10 cellular contexts compared by ENCODE assay signal in genomic region chr2:157414050-157414449, GRCh38. TPM values are rescaled to one million over a fixed set of nuclear protein-coding genes. Genes with fewer than 3 reads are reported as not detected.
DNase-seq lines count a peak whose midpoint lies in the region; ATAC-seq and TF ChIP-seq lines count a peak whose summit lies in the region.
"Had no signal": no experiment of that assay in that cellular context is flagged by ENCODE, and none has a peak within 500 bp of the region (broad histone marks: within the 10 kb centered on the region; RNA-seq: fewer than 3 reads in every experiment).

No MANE protein-coding gene starts in this region.

- peak overlapping the region; percentile 60 for H3K4me3 Mint-ChIP-seq in activated CD8-positive, alpha-beta T cell treated with anti-CD3 and anti-CD28 coated beads, Interleukin-2, amount 10 ng/mL, durations not matched to agents 7 days and 5 days

- CTCF ChIA-PET in activated CD8-positive, alpha-beta T cell treated with anti-CD3 and anti-CD28 coated beads, Interleukin-2, amount 10 ng/mL, durations not matched to agents 7 days and 5 days (lab: Charles Lee), result interaction anchor here (1.1 to 8.5 kb wide), 7 partner anchors 64 to 112 kb away, joined by 4 to 66 read pairs (median 8); partner anchors contain the start of gene ERMN

- H3K27me3 Mint-ChIP-seq in activated CD8-positive, alpha-beta T cell treated with anti-CD3 and anti-CD28 coated beads, Interleukin-2, amount 10 ng/mL, durations not matched to agents 7 days and 5 days (ENCODE audit: low read depth), result no peaks in the 10 kb centered on the region

- peaks cover 85% of the 10 kb centered on the region for H3K4me1 Mint-ChIP-seq in activated CD8-positive, alpha-beta T cell treated with anti-CD3 and anti-CD28 coated beads, Interleukin-2, amount 10 ng/mL, durations not matched to agents 7 days and 5 days (ENCODE audit: low read depth)

- no peaks in the 10 kb centered on the region for H3K9me3 ChIP-seq in left ventricle myocardium inferior (replicated peaks)
- H3K9me3 ChIP-seq in upper lobe of right lung, result no peaks in the 10 kb centered on the region
- H3K9me3 ChIP-seq: BE2C, left lung had no signal

- H3K27me3 ChIP-seq in left ventricle myocardium inferior (ENCODE audit: low read depth) (no peaks in the 10 kb centered on the region), upper lobe of right lung (no peaks in the 10 kb centered on the region)
- H3K27me3 ChIP-seq: BE2C, left lung had no signal

- H3K9me3 Mint-ChIP-seq in activated CD8-positive, alpha-beta T cell treated with anti-CD3 and anti-CD28 coated beads, Interleukin-2, amount 10 ng/mL, durations not matched to agents 7 days and 5 days (ENCODE audit: insufficient read depth), result no peaks in the 10 kb centered on the region

- H3K4me1 ChIP-seq in left ventricle myocardium inferior (peaks cover 8% of the 10 kb centered on the region), upper lobe of right lung (peaks cover 5% of the 10 kb centered on the region)
- H3K4me1 ChIP-seq: BE2C had no signal

- TF ChIP-seq CTCF in left ventricle myocardium inferior (IDR thresholded peaks at IDR 0.05; ENCODE audit: borderline replicate concordance), result no peak
- no peak for TF ChIP-seq CTCF in upper lobe of right lung (IDR thresholded peaks at IDR 0.05)

- H3K27ac Mint-ChIP-seq in activated CD8-positive, alpha-beta T cell treated with anti-CD3 and anti-CD28 coated beads, Interleukin-2, amount 10 ng/mL, durations not matched to agents 7 days and 5 days, result peak overlapping the region; percentile 86

- H3K36me3 Mint-ChIP-seq in activated CD8-positive, alpha-beta T cell treated with anti-CD3 and anti-CD28 coated beads, Interleukin-2, amount 10 ng/mL, durations not matched to agents 7 days and 5 days (ENCODE audit: low read depth), result peaks cover 84% of the 10 kb centered on the region

- H3K4me3 ChIP-seq in left ventricle myocardium inferior (no peak overlapping the region), upper lobe of right lung (no peak overlapping the region)
- H3K4me3 ChIP-seq: left lung had no signal

- POLR2A ChIA-PET in activated CD8-positive, alpha-beta T cell treated with anti-CD3 and anti-CD28 coated beads, Interleukin-2, amount 10 ng/mL, durations not matched to agents 7 days and 5 days (lab: Charles Lee), result interaction anchor here (0.6 to 2.9 kb wide), 6 partner anchors 10 to 85 kb away, joined by 3 to 31 read pairs (median 9); partner anchors contain the start of gene CYTIP

- intact Hi-C loops in Right ventricle myocardium superior (cut with DNase I), result no loop called here
- intact Hi-C loops in left ventricle myocardium inferior (cut with micrococcal nuclease), result no loop called here
- intact Hi-C loops in upper lobe of right lung (cut with DNase I), result no loop called here

- DNase-seq in Right ventricle myocardium superior (no peak), left ventricle myocardium inferior (no peak), upper lobe of right lung (no peak), NCI-H1930 (lab: John Stamatoyannopoulos, UW) (no peak), RPMI8226 (no peak), DMS53 treated with DMSO at 0.1 percent for 48 hours (lab: John Stamatoyannopoulos, UW; ENCODE audit: unreplicated experiment) (no peak)
- DNase-seq in activated CD8-positive, alpha-beta T cell treated with anti-CD3 and anti-CD28 coated beads, Interleukin-2, amount 10 ng/mL, durations not matched to agents 7 days and 5 days, result no peak
- DNase-seq: BE2C, left lung had no signal

- ATAC-seq in Right ventricle myocardium superior (ENCODE audit: poor library complexity) (peak; percentile 55), HG02885 (IDR thresholded peaks at IDR 0.05; ENCODE audit: poor library complexity, unreplicated experiment) (peak; percentile 22), upper lobe of right lung (no peak)
- peak; percentile 35 for ATAC-seq in activated CD8-positive, alpha-beta T cell treated with anti-CD3 and anti-CD28 coated beads, Interleukin-2, amount 10 ng/mL, durations not matched to agents 7 days and 5 days

- H3K36me3 ChIP-seq in left ventricle myocardium inferior (no peaks in the 10 kb centered on the region), upper lobe of right lung (no peaks in the 10 kb centered on the region)
- H3K36me3 ChIP-seq: BE2C had no signal

- H3K27ac ChIP-seq in left ventricle myocardium inferior (replicated peaks), result no peak overlapping the region
- peak overlapping the region; percentile 32 for H3K27ac ChIP-seq in upper lobe of right lung

RNA-seq across cellular contexts. Expression of gene CYTIP, which starts 29.8 kb away (rescaled TPM):
- total RNA-seq in Right ventricle myocardium superior (1.1 TPM), left ventricle myocardium inferior (0.82 TPM), upper lobe of right lung (34.7 TPM)
- total RNA-seq in activated CD8-positive, alpha-beta T cell treated with anti-CD3 and anti-CD28 coated beads, Interleukin-2, amount 10 ng/mL, durations not matched to agents 7 days and 5 days, result 100 to 1,000 TPM; 222 to 227 TPM

Comparison
In these comparisons a context has a peak if more than half of its experiments do, and no peak if none do; other contexts are left out.
1. RNA of gene CYTIP, which starts 29.8 kb away (total RNA-seq): 222 to 227 TPM in activated CD8-positive, alpha-beta T cell treated with anti-CD3 and anti-CD28 coated beads, Interleukin-2, amount 10 ng/mL, durations not matched to agents 7 days and 5 days and 34.7 TPM in upper lobe of right lung (single experiment); 1.1 TPM in Right ventricle myocardium superior (single experiment) and 0.82 TPM in left ventricle myocardium inferior (single experiment); every median in the first group is over 10 times any median in the second.